Comparison of ENCODE assay signal across 27 cellular contexts in the genomic region with DNA sequence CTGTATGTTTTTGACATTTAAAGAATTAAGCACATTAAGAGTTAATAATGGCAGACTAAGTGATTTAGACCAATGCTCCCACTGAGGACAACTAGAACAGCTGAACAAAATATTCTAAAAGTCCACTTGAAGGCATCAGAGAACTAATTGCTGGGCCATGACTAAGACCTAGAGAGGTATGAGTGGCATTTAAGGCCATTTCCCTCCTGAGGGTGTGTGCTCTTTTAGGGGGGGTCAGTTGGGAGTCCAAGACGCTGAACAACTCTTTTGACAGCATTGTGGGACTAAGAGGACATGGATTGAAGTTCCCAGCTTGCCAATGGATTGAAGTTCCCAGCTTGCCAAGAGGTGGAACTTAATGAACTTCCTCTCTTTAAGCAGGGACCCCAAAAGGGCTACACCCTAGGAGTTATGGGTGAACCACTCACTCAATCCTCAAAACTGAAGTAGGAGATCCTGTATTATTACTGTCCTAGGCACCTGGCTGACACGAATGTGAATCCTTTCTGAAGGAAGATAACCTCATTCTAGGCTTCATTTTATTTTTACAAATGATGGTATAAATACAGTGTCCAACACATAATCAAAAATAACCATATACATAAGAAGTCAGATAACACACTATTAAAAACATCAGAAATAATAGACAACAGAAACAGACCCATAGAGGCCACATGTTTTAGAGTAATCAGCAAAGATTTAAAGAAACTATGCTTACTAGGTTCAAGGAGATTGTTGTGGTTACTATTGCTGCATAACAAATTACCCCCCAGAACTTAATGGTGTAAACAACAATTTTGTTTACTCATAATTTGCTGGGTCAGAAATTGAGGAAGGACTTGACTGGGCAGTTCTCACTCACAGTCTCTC.
DNase-seq lines count a peak whose midpoint lies in the region; FAIRE-seq and TF ChIP-seq lines count a peak whose summit lies in the region.
"Had no signal": no experiment of that assay in that cellular context is flagged by ENCODE, and none has a peak within 500 bp of the region (broad histone marks: within the 10 kb centered on the region; RNA-seq: fewer than 3 reads in every experiment).

No MANE protein-coding gene starts in this region.

- CTCF ChIA-PET in Calu3 (lab: Charles Lee), result no interaction called here

- no peak; the same call in 1 of the 2 replicates for TF ChIP-seq EP300 in Ishikawa (IDR thresholded peaks at IDR 0.05; ENCODE audit: borderline replicate concordance)

- TF ChIP-seq POLR2A in thyroid gland (IDR thresholded peaks at IDR 0.05), result no peak

- H3K27ac Mint-ChIP-seq in Calu3 (ENCODE audit: unreplicated experiment), result peak overlapping the region; percentile 41
- no peak overlapping the region for H3K27ac Mint-ChIP-seq in endodermal cell
- H3K27ac Mint-ChIP-seq: activated B cell treated with CpG ODN at 0.5 μM for 24 hours, B cell had no signal

- H3K4me1 Mint-ChIP-seq in Calu3 (ENCODE audit: low read depth, unreplicated experiment) (peaks cover 30% of the 10 kb centered on the region), endodermal cell (peaks cover 36% of the 10 kb centered on the region)
- H3K4me1 Mint-ChIP-seq: activated B cell treated with CpG ODN at 0.5 μM for 24 hours, B cell had no signal

- no peak for FAIRE-seq in frontal cortex (lab: Jason Lieb, UNC)
- FAIRE-seq: islet of Langerhans had no signal

- intact Hi-C loops in Calu3 (cut with micrococcal nuclease; ENCODE audit: unreplicated experiment), result no loop called here
- intact Hi-C loops in thyroid gland (cut with DNase I), result no loop called here

- H3K27me3 Mint-ChIP-seq in Calu3 (ENCODE audit: unreplicated experiment) (no peaks in the 10 kb centered on the region), endodermal cell (ENCODE audit: insufficient read depth) (no peaks in the 10 kb centered on the region)
- H3K27me3 Mint-ChIP-seq: B cell had no signal

- H3K27ac ChIP-seq in endodermal cell (ENCODE audit: low read depth, low read length) (no peak overlapping the region), thyroid gland (peak overlapping the region; percentile 4 to 73 (median 40))
- H3K27ac ChIP-seq: dorsolateral prefrontal cortex, epithelial cell of prostate, KMS-11, neutrophil, skin epidermis had no signal

- H3K4me3 Mint-ChIP-seq in Calu3 (ENCODE audit: low read depth, unreplicated experiment) (no peak overlapping the region), endodermal cell (no peak overlapping the region)
- H3K4me3 Mint-ChIP-seq: activated B cell treated with CpG ODN at 0.5 μM for 24 hours, B cell had no signal

- H3K4me1 ChIP-seq in endodermal cell (ENCODE audit: control insufficient read depth, insufficient read depth, low read length), result peaks cover 16% of the 10 kb centered on the region
- H3K4me1 ChIP-seq in thyroid gland, result peaks cover 23 to 47% of the 10 kb centered on the region in 2 donors
- H3K4me1 ChIP-seq: Caco-2 had no signal

- no peak overlapping the region for H3K9ac ChIP-seq in endodermal cell (ENCODE audit: extremely low read depth, low read length, poor library complexity, severe bottlenecking)
- H3K9ac ChIP-seq: KMS-11 had no signal

- H3K36me3 Mint-ChIP-seq in Calu3 (ENCODE audit: insufficient read depth, unreplicated experiment) (no peaks in the 10 kb centered on the region), endodermal cell (ENCODE audit: low read depth) (no peaks in the 10 kb centered on the region)

- H3K9me3 Mint-ChIP-seq in Calu3 (ENCODE audit: low read depth, unreplicated experiment) (peaks cover 10% of the 10 kb centered on the region), endodermal cell (peaks cover 18% of the 10 kb centered on the region)

- H3K9me3 ChIP-seq in endodermal cell (ENCODE audit: control insufficient read depth, low read length), result peaks cover 19% of the 10 kb centered on the region
- H3K9me3 ChIP-seq in thyroid gland, result no peaks in the 10 kb centered on the region
- H3K9me3 ChIP-seq: Caco-2, neutrophil had no signal

- peak overlapping the region; percentile 19 for H3K4me3 ChIP-seq in endodermal cell (ENCODE audit: low read length)
- no peak overlapping the region for H3K4me3 ChIP-seq in thyroid gland (replicated peaks in 1 of 3)
- H3K4me3 ChIP-seq: dorsolateral prefrontal cortex, skin epidermis had no signal

- no TSS peak for BruUV-seq in Calu3 (replicated peaks; lab: Mats Ljungman, UMichigan)

- 86 to 100% methylated on average over 1 to 2 of the region's 2 CpGs for WGBS in endodermal cell (ENCODE audit: insufficient coverage in 1 of 2, insufficient read length in 1 of 2), 2 experiments
- WGBS in thyroid gland, 2 donors, result 56 to 65% methylated on average over 2 of the region's 2 CpGs

- H3K27me3 ChIP-seq in endodermal cell (ENCODE audit: control insufficient read depth, insufficient read depth, low read length, poor library complexity, severe bottlenecking), result no peaks in the 10 kb centered on the region
- H3K27me3 ChIP-seq in thyroid gland, result no peaks in the 10 kb centered on the region
- H3K27me3 ChIP-seq: dorsolateral prefrontal cortex, neutrophil had no signal

- no peak for TF ChIP-seq CTCF in Calu3 (IDR thresholded peaks at IDR 0.05; ENCODE audit: unreplicated experiment)
- no peak for TF ChIP-seq CTCF in endodermal cell (conservative IDR thresholded peaks at IDR 0.05)
- TF ChIP-seq CTCF in thyroid gland (IDR thresholded peaks at IDR 0.05), result no peak

- no peaks in the 10 kb centered on the region for H3K36me3 ChIP-seq in endodermal cell (ENCODE audit: control insufficient read depth, insufficient read depth, low read length)
- H3K36me3 ChIP-seq in thyroid gland, result no peaks in the 10 kb centered on the region
- H3K36me3 ChIP-seq: neutrophil had no signal

- no peak for DNase-seq in Calu3
- DNase-seq in endodermal cell, result no peak
- DNase-seq in thyroid gland, result peak; percentile 54 to 66
- no peak for DNase-seq in cerebellar cortex (ENCODE audit: low spot score)
- no peak for DNase-seq in glomerular visceral epithelial cell (ENCODE audit: extremely low spot score)
- no peak for DNase-seq in frontal cortex (ENCODE audit: low spot score in 2 of 2)
- DNase-seq: activated B cell treated with CpG ODN at 0.5 μM for 24 hours; activated CD4-positive, alpha-beta T cell treated with anti-CD3 and anti-CD28 coated beads, Interleukin-2, amount 50 U/mL, for 48 hours; activated gamma-delta T cell; activated T-cell treated with anti-CD3 and anti-CD28 coated beads for 4 hours; amniotic stem cell; Caco-2; central memory CD4-positive, alpha-beta T cell; dorsolateral prefrontal cortex; hippocampal formation; NCI-H1694 treated with DMSO at 0.1 percent for 48 hours; NCI-H748 treated with DMSO at 0.1 percent for 48 hours; stimulated activated CD4-positive, alpha-beta T cell treated with anti-CD3 and anti-CD28 coated beads, Interleukin-1b, Interleukin-23, amount 100 ng/mL, for 48 hours; substantia nigra; T-helper 9 cell had no signal

- no peak for TF ChIP-seq RAD21 in Ishikawa (IDR thresholded peaks at IDR 0.05; ENCODE audit: low read depth)

TF ChIP-seq in Ishikawa, 13 proteins besides CTCF, POLR2A, EP300 and RAD21:
- TF ChIP-seq NFIC (IDR thresholded peaks at IDR 0.05) (no peak), YY1 (IDR thresholded peaks at IDR 0.05; ENCODE audit: low read depth) (no peak), ZBTB7A (IDR thresholded peaks at IDR 0.05; ENCODE audit: low read depth) (no peak), CEBPB (IDR thresholded peaks at IDR 0.05) (no peak), TCF12 (IDR thresholded peaks at IDR 0.05; ENCODE audit: low read depth) (0 out of 2 replicates have a peak, but pooled peaks have one; percentile 16), CREB1 (IDR thresholded peaks at IDR 0.05; ENCODE audit: low read depth) (no peak), REST (IDR thresholded peaks at IDR 0.05; ENCODE audit: low read depth) (no peak), FOXM1 (IDR thresholded peaks at IDR 0.05; ENCODE audit: borderline replicate concordance, low read depth) (no peak), EGR1 (IDR thresholded peaks at IDR 0.05) (no peak), TAF1 (IDR thresholded peaks at IDR 0.05; ENCODE audit: low read depth) (no peak), MAX (IDR thresholded peaks at IDR 0.05) (no peak), USF1 (IDR thresholded peaks at IDR 0.05) (no peak), TEAD4 (IDR thresholded peaks at IDR 0.05) (peak; percentile 76)

Comparison
In these comparisons a context has a peak if more than half of its experiments do, and no peak if none do; other contexts are left out.
1. DNase-seq: peak in thyroid gland (2 of 2); none in Calu3 (single experiment), endodermal cell (single experiment), cerebellar cortex (single experiment), glomerular visceral epithelial cell (single experiment) and frontal cortex (0 of 2).